ENCODE assay signal across 20 cellular contexts in the genomic region with DNA sequence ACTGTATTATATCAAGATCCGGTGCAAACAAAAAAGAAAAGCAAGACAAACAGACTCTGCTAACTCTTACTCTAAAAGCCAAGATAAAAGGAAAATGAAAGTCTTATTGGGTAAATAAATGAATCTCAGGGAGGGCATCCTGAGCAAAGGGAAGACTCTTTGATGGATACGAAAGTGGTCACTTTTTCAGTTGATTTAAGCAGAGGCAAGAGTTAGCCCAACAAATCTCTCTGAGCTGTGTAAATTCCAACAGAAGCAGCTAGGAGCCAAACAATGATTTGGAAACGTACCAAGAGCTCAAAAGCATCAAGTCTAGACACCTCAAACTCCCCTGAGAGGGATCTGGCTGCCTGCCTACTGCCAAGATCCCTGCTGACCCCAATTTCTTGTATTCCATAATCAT. TPM values are rescaled to one million over a fixed set of nuclear protein-coding genes. Genes with fewer than 3 reads are reported as not detected.
DNase-seq lines count a peak whose midpoint lies in the region; ATAC-seq and TF ChIP-seq lines count a peak whose summit lies in the region.
"Had no signal": no experiment of that assay in that cellular context is flagged by ENCODE, and none has a peak within 500 bp of the region (broad histone marks: within the 10 kb centered on the region; RNA-seq: fewer than 3 reads in every experiment).

No MANE protein-coding gene starts in this region.

- intact Hi-C loops in left lung (cut with DNase I): no loop called here

- no peak overlapping the region for H3K4me3 ChIP-seq in left lung
- H3K4me3 ChIP-seq: sigmoid colon, testis had no signal

- no peak overlapping the region for H3K27ac ChIP-seq in left lung
- H3K27ac ChIP-seq: sigmoid colon, testis had no signal

- no peaks in the 10 kb centered on the region for H3K36me3 ChIP-seq in left lung
- H3K36me3 ChIP-seq: Peyer's patch, sigmoid colon had no signal

- peak; percentile 6 for DNase-seq in COR-L47 (lab: John Stamatoyannopoulos, UW)
- DNase-seq in NCI-H1105 (lab: John Stamatoyannopoulos, UW): peak; percentile 12
- DNase-seq in astrocyte of the hippocampus (ENCODE audit: low read depth, low spot score): peak; percentile 50
- no peak for DNase-seq in left lung
- DNase-seq in stimulated activated CD8-positive, alpha-beta memory T cell treated with anti-CD3 and anti-CD28 coated beads, Interleukin-4, amount 100 ng/mL, for 48 hours: no peak
- no peak for DNase-seq in NK-92 treated with Interleukin-12 subunit alpha and Interleukin-12 subunit beta, amount 100 ng/mL, for 24 hours (lab: John Stamatoyannopoulos, UW)
- no peak for DNase-seq in NCI-H187 (lab: John Stamatoyannopoulos, UW)
- DNase-seq: activated CD4-positive, alpha-beta T cell treated with anti-CD3 and anti-CD28 coated beads, Interleukin-2, amount 50 U/mL, for 48 hours; activated naive CD8-positive, alpha-beta T cell treated with anti-CD3 and anti-CD28 coated beads, Interleukin-2, amount 10 ng/mL, durations not matched to agents 7 days and 5 days; activated T-cell treated with anti-CD3 and anti-CD28 coated beads, Interleukin-2, amount 50 U/mL, for 4 hours; cerebellar nuclear complex; GOT3; mesendoderm; NCI-H1694; NCI-H526 treated with DMSO at 0.1 percent for 48 hours; sigmoid colon; stimulated activated CD4-positive, alpha-beta T cell treated with anti-CD3 and anti-CD28 coated beads, Interleukin-2, amount 100 ng/mL, for 48 hours; testis had no signal

- peaks cover 0 to 7% of the 10 kb centered on the region in 2 donors for H3K4me1 ChIP-seq in left lung

- ATAC-seq in left lung (peak; percentile 33), GM18498 (IDR thresholded peaks at IDR 0.05; ENCODE audit: unreplicated experiment) (no peak)
- ATAC-seq: activated T-cell treated with anti-CD3 and anti-CD28 coated beads, Interleukin-2, amount 50 U/mL, for 4 hours had no signal

- no peaks in the 10 kb centered on the region for H3K9me3 ChIP-seq in left lung
- H3K9me3 ChIP-seq: Peyer's patch, sigmoid colon, testis had no signal

- TF ChIP-seq CTCF in left lung (IDR thresholded peaks at IDR 0.05): no peak

- no peaks in the 10 kb centered on the region for H3K27me3 ChIP-seq in left lung
- H3K27me3 ChIP-seq: Peyer's patch, sigmoid colon, testis had no signal

RNA-seq across cellular contexts. Expression of a gene that starts 39.8 kb away (rescaled TPM):
- 10 to 100 TPM; 26.6 to 27.2 TPM for total RNA-seq in left lung

RNA-seq across cellular contexts. Expression of a gene that starts 40.3 kb away (rescaled TPM):
- total RNA-seq in left lung: 1 to 10 TPM; 1.9 to 2.3 TPM
- total RNA-seq: activated naive CD8-positive, alpha-beta T cell treated with anti-CD3 and anti-CD28 coated beads, Interleukin-2, amount 10 ng/mL, durations not matched to agents 7 days and 5 days had no signal

Comparison
In these comparisons a context has a peak if more than half of its experiments do, and no peak if none do; other contexts are left out.
1. DNase-seq: peak in COR-L47 (single experiment), NCI-H1105 (single experiment) and astrocyte of the hippocampus (single experiment); none in left lung (0 of 2), stimulated activated CD8-positive, alpha-beta memory T cell treated with anti-CD3 and anti-CD28 coated beads, Interleukin-4, amount 100 ng/mL, for 48 hours (single experiment), NK-92 treated with Interleukin-12 subunit alpha and Interleukin-12 subunit beta, amount 100 ng/mL, for 24 hours (single experiment) and NCI-H187 (0 of 2).